ENCODE assay signal across 8 cellular contexts in genomic region chr1:18950415-18951026, GRCh38. TPM values are rescaled to one million over a fixed set of nuclear protein-coding genes. Genes with fewer than 3 reads are reported as not detected.
A peak's percentile ranks its signal among the peaks of the same experiment; 100 is the strongest.
DNase-seq lines count a peak whose midpoint lies in the region; ATAC-seq, FAIRE-seq and TF ChIP-seq lines count a peak whose summit lies in the region.

No MANE protein-coding gene starts in this region.

- peaks cover 8% of the 10 kb centered on the region for H4K20me1 ChIP-seq in neural progenitor cell (ENCODE audit: low read depth)

- DNase-seq in CD4-positive, alpha-beta T cell: peak in 2 of 10 experiments; percentile 20 to 22
- DNase-seq in RWPE1 (ENCODE audit: low spot score) (no peak), neural progenitor cell (ENCODE audit: low spot score) (no peak), H54 (ENCODE audit: insufficient read length, low spot score) (no peak), NCI-H1417 (lab: John Stamatoyannopoulos, UW) (no peak)
- DNase-seq in effector memory CD8-positive, alpha-beta T cell: no peak

- POLR2A ChIA-PET in CD4-positive, alpha-beta T cell (lab: Charles Lee): interaction anchor here (1.0 to 5.5 kb wide), 6 partner anchors 22 to 124 kb away, joined by 3 to 100 read pairs (median 10); partner anchors contain the start of gene ALDH4A1
- POLR2A ChIA-PET in RWPE1 (lab: Yijun Ruan, JAX; ENCODE audit: low non-redundant PET): interaction anchor here (0.7 kb wide), 1 partner anchor 23 kb away, joined by 4 read pairs; no protein-coding TSS in a partner anchor

- H3K79me2 ChIP-seq in neural progenitor cell (ENCODE audit: low read depth): no peaks in the 10 kb centered on the region

- FAIRE-seq in H54 (lab: Jason Lieb, UNC): no peak

- no peaks in the 10 kb centered on the region for H3K9me3 ChIP-seq in CD4-positive, alpha-beta T cell (ENCODE audit: control insufficient read depth, low read length)
- no peaks in the 10 kb centered on the region for H3K9me3 ChIP-seq in neural progenitor cell (ENCODE audit: low read depth)

- peaks cover 27% of the 10 kb centered on the region for H3K36me3 Mint-ChIP-seq in CD4-positive, alpha-beta T cell (ENCODE audit: low read depth)
- H3K36me3 Mint-ChIP-seq in effector memory CD8-positive, alpha-beta T cell (ENCODE audit: insufficient read depth): peaks cover 97% of the 10 kb centered on the region
- H3K36me3 Mint-ChIP-seq in neural progenitor cell: no peaks in the 10 kb centered on the region

- H3K27me3 ChIP-seq in CD4-positive, alpha-beta T cell (ENCODE audit: control insufficient read depth, insufficient read depth, low read length): no peaks in the 10 kb centered on the region
- peaks cover 28% of the 10 kb centered on the region for H3K27me3 ChIP-seq in neural progenitor cell

- H3K4me3 ChIP-seq in neural progenitor cell: no peak overlapping the region

- peaks cover 24% of the 10 kb centered on the region for H3F3A ChIP-seq in neural progenitor cell (ENCODE audit: low read depth)

- no peak for ATAC-seq in CD4-positive, alpha-beta T cell (ENCODE audit: poor library complexity)
- ATAC-seq in effector memory CD8-positive, alpha-beta T cell (replicated peaks): no peak
- no peak for ATAC-seq in GM18873 (IDR thresholded peaks at IDR 0.05; ENCODE audit: low FRiP score, unreplicated experiment)
- ATAC-seq in GM21528 (IDR thresholded peaks at IDR 0.05; ENCODE audit: low FRiP score, unreplicated experiment): no peak

- peak overlapping the region; percentile 51 for H3K4me2 ChIP-seq in neural progenitor cell

- H3K27ac ChIP-seq in CD4-positive, alpha-beta T cell (ENCODE audit: low read depth, low read length): peak overlapping the region; percentile 95
- H3K27ac ChIP-seq in RWPE1: peak overlapping the region; percentile 95
- H3K27ac ChIP-seq in neural progenitor cell: no peak overlapping the region

- no peaks in the 10 kb centered on the region for H3K27me3 Mint-ChIP-seq in CD4-positive, alpha-beta T cell
- H3K27me3 Mint-ChIP-seq in effector memory CD8-positive, alpha-beta T cell: no peaks in the 10 kb centered on the region
- H3K27me3 Mint-ChIP-seq in neural progenitor cell (ENCODE audit: insufficient read depth, low read depth): peaks cover 14% of the 10 kb centered on the region

- peak overlapping the region; percentile 91 for H2AFZ ChIP-seq in neural progenitor cell (replicated peaks)

- H3K4me3 Mint-ChIP-seq in CD4-positive, alpha-beta T cell: peak overlapping the region; percentile 99
- H3K4me3 Mint-ChIP-seq in effector memory CD8-positive, alpha-beta T cell: peak overlapping the region; percentile 86 to 91
- peak overlapping the region; percentile 60 for H3K4me3 Mint-ChIP-seq in neural progenitor cell

- H3K27ac Mint-ChIP-seq in CD4-positive, alpha-beta T cell: peak overlapping the region; percentile 99
- peak overlapping the region; percentile 100 for H3K27ac Mint-ChIP-seq in effector memory CD8-positive, alpha-beta T cell
- H3K27ac Mint-ChIP-seq in neural progenitor cell: peak overlapping the region; percentile 75

- TF ChIP-seq POLR2A in H54 (IDR thresholded peaks at IDR 0.05; ENCODE audit: low read depth, low read length): no peak

- H3K4me1 ChIP-seq in neural progenitor cell: peaks cover 23% of the 10 kb centered on the region

- H3K36me3 ChIP-seq in neural progenitor cell: no peaks in the 10 kb centered on the region

- peaks cover 96% of the 10 kb centered on the region for H3K4me1 Mint-ChIP-seq in CD4-positive, alpha-beta T cell (ENCODE audit: low read depth)
- peaks cover 84 to 86% of the 10 kb centered on the region in 2 donors for H3K4me1 Mint-ChIP-seq in effector memory CD8-positive, alpha-beta T cell (ENCODE audit: low read depth in 2 of 2)
- peaks cover 64% of the 10 kb centered on the region for H3K4me1 Mint-ChIP-seq in neural progenitor cell

- intact Hi-C loops in CD4-positive, alpha-beta T cell (cut with DNase I, micrococcal nuclease): no loop called here

- H3K9me3 Mint-ChIP-seq in CD4-positive, alpha-beta T cell: no peaks in the 10 kb centered on the region
- H3K9me3 Mint-ChIP-seq in effector memory CD8-positive, alpha-beta T cell: no peaks in the 10 kb centered on the region
- H3K9me3 Mint-ChIP-seq in neural progenitor cell: no peaks in the 10 kb centered on the region

- no peak for TF ChIP-seq CTCF in CD4-positive, alpha-beta T cell (IDR thresholded peaks at IDR 0.05)
- no peak for TF ChIP-seq CTCF in RWPE1 (conservative IDR thresholded peaks at IDR 0.05; ENCODE audit: low read depth)
- no peak for TF ChIP-seq CTCF in neural progenitor cell (IDR thresholded peaks at IDR 0.05)

- H3K9ac ChIP-seq in neural progenitor cell: no peak overlapping the region

- CTCF ChIA-PET in CD4-positive, alpha-beta T cell (lab: Charles Lee): interaction anchor here (0.6 to 3.3 kb wide), 2 partner anchors 36 to 38 kb away, joined by 3 to 29 read pairs; no protein-coding TSS in a partner anchor
- CTCF ChIA-PET in RWPE1 (lab: Yijun Ruan, JAX): interaction anchor here (0.7 to 1.3 kb wide), 4 partner anchors 15 to 146 kb away, joined by 3 to 5 read pairs (median 4); no protein-coding TSS in a partner anchor

RNA-seq across cellular contexts. Expression of gene IFFO2, which starts 6.0 kb away (rescaled TPM):
- 100 to 1,000 TPM; 106 to 112 TPM for total RNA-seq in CD4-positive, alpha-beta T cell
- 0.65 and 1.5 TPM in 2 replicates for total RNA-seq in neural progenitor cell (ENCODE audit: low replicate concordance)

RNA-seq across cellular contexts. Expression of gene ALDH4A1, which starts 48.2 kb away (rescaled TPM):
- under 1 TPM; 0.61 to 0.71 TPM for total RNA-seq in CD4-positive, alpha-beta T cell
- 21.8 and 39.9 TPM in 2 replicates for total RNA-seq in neural progenitor cell (ENCODE audit: low replicate concordance)

Comparison
In these comparisons a context has a peak if more than half of its experiments do, and no peak if none do; other contexts are left out.
1. RNA of gene IFFO2, which starts 6.0 kb away (total RNA-seq): 106 to 112 TPM in CD4-positive, alpha-beta T cell; 0.65 to 1.5 TPM in neural progenitor cell; every median in the first group is over 10 times any median in the second.
2. RNA of gene ALDH4A1, which starts 48.2 kb away (total RNA-seq): 21.8 to 39.9 TPM in neural progenitor cell; 0.61 to 0.71 TPM in CD4-positive, alpha-beta T cell; every median in the first group is over 10 times any median in the second.
3. Peak in every context shown above with its lines, with median percentiles within 50 percentile points of each other: H3K27ac Mint-ChIP-seq and H3K4me3 Mint-ChIP-seq.